7 cellular contexts compared by ENCODE assay signal in genomic region chr5:98775246-98775961, GRCh38. TPM values are rescaled to one million over a fixed set of nuclear protein-coding genes. Genes with fewer than 3 reads are reported as not detected.
DNase-seq lines count a peak whose midpoint lies in the region; ATAC-seq and TF ChIP-seq lines count a peak whose summit lies in the region.

No MANE protein-coding gene starts in this region.

- H3K27me3 Mint-ChIP-seq in activated B cell treated with CpG ODN at 0.5 μM for 24 hours: no peaks in the 10 kb centered on the region

- H3K9me3 Mint-ChIP-seq in activated B cell treated with CpG ODN at 0.5 μM for 24 hours: no peaks in the 10 kb centered on the region

- peak overlapping the region; percentile 93 for H3K27ac ChIP-seq in hepatocyte
- H3K27ac ChIP-seq in skeletal muscle tissue (ENCODE audit: low read depth, low read length): peak overlapping the region; percentile 86

- H3K4me3 ChIP-seq in hepatocyte: peak overlapping the region; percentile 69
- H3K4me3 ChIP-seq in skeletal muscle tissue (ENCODE audit: low read length in 3 of 3): peak overlapping the region; percentile 30 to 92 (median 82)

- intact Hi-C loops in activated B cell treated with CpG ODN at 0.5 μM for 24 hours (cut with micrococcal nuclease): no loop called here

- H4K20me1 ChIP-seq in hepatocyte (ENCODE audit: insufficient read depth, poor library complexity, severe bottlenecking): peaks cover 46% of the 10 kb centered on the region

- CTCF ChIA-PET in activated B cell treated with CpG ODN at 0.5 μM for 24 hours (lab: Charles Lee): interaction anchor here (2.2 kb wide), 1 partner anchor 21 kb away, joined by 5 read pairs; no protein-coding TSS in a partner anchor

- H3K27me3 ChIP-seq in hepatocyte (no peaks in the 10 kb centered on the region), skeletal muscle tissue (ENCODE audit: control insufficient read depth in 3 of 3, insufficient read depth in 3 of 3, low read length in 3 of 3) (no peaks in the 10 kb centered on the region)

- peaks cover 14% of the 10 kb centered on the region for H3K4me1 ChIP-seq in hepatocyte (ENCODE audit: insufficient read depth)
- peaks cover 26 to 48% (median 37%) of the 10 kb centered on the region in 3 donors for H3K4me1 ChIP-seq in skeletal muscle tissue (ENCODE audit: control insufficient read depth in 3 of 3, insufficient read depth in 3 of 3, low read length in 3 of 3)

- peak overlapping the region; percentile 92 for H3K27ac Mint-ChIP-seq in activated B cell treated with CpG ODN at 0.5 μM for 24 hours

- peaks cover 57% of the 10 kb centered on the region for H3K79me2 ChIP-seq in hepatocyte

- no peak for TF ChIP-seq CTCF in activated B cell treated with CpG ODN at 0.5 μM for 24 hours (IDR thresholded peaks at IDR 0.05)
- TF ChIP-seq CTCF in hepatocyte (IDR thresholded peaks at IDR 0.05; ENCODE audit: poor library complexity): no peak

- H3K4me3 Mint-ChIP-seq in activated B cell treated with CpG ODN at 0.5 μM for 24 hours: peak overlapping the region; percentile 96

- peak; percentile 31 for DNase-seq in HCEC 1CT
- DNase-seq in activated B cell treated with CpG ODN at 0.5 μM for 24 hours: no peak
- no peak for DNase-seq in hepatocyte (ENCODE audit: low spot score)
- DNase-seq in NCI-H446 treated with DMSO at 0.1 percent for 48 hours (lab: John Stamatoyannopoulos, UW): no peak

- H3K9me3 ChIP-seq in hepatocyte (ENCODE audit: low read depth) (no peaks in the 10 kb centered on the region), skeletal muscle tissue (ENCODE audit: control insufficient read depth in 3 of 3, low read length in 3 of 3) (no peaks in the 10 kb centered on the region)

- POLR2A ChIA-PET in activated B cell treated with CpG ODN at 0.5 μM for 24 hours (lab: Charles Lee): interaction anchor here (0.7 to 1.2 kb wide), 2 partner anchors 174 to 1592 kb away, joined by 3 to 4 read pairs; partner anchors contain the start of gene RIOK2

- 42% methylated on average over 12 of the region's 12 CpGs for WGBS in hepatocyte (ENCODE audit: low lambda C conversion rate, missing lambda C conversion rate)

- peaks cover 18% of the 10 kb centered on the region for H3K36me3 Mint-ChIP-seq in activated B cell treated with CpG ODN at 0.5 μM for 24 hours (ENCODE audit: low read depth)

- peak overlapping the region; percentile 62 to 91 (median 83) for H3K9ac ChIP-seq in skeletal muscle tissue (ENCODE audit: low read depth in 1 of 3, low read length in 3 of 3)

- ATAC-seq in activated B cell treated with CpG ODN at 0.5 μM for 24 hours (ENCODE audit: low read depth) (no peak), GM21717 (IDR thresholded peaks at IDR 0.05; ENCODE audit: unreplicated experiment) (no peak), GM18867 (IDR thresholded peaks at IDR 0.05; ENCODE audit: unreplicated experiment) (no peak)

- peak overlapping the region; percentile 84 for H3K4me2 ChIP-seq in hepatocyte

- peaks cover 49% of the 10 kb centered on the region for H3K4me1 Mint-ChIP-seq in activated B cell treated with CpG ODN at 0.5 μM for 24 hours

- no peak overlapping the region for H2AFZ ChIP-seq in hepatocyte

- no peaks in the 10 kb centered on the region for H3K9me2 ChIP-seq in hepatocyte (replicated peaks; ENCODE audit: insufficient read depth)

- H3K36me3 ChIP-seq in hepatocyte (replicated peaks; ENCODE audit: insufficient read depth, low read depth) (no peaks in the 10 kb centered on the region), skeletal muscle tissue (ENCODE audit: control insufficient read depth in 3 of 3, insufficient read depth in 3 of 3, low read length in 3 of 3) (peaks cover 0 to 5% (median 4%) of the 10 kb centered on the region in 3 donors)

RNA-seq across cellular contexts. Expression of gene RGMB, which starts 1.9 kb away (rescaled TPM):
- total RNA-seq in activated B cell treated with CpG ODN at 0.5 μM for 24 hours (12.7 and 13.8 TPM in 2 replicates), hepatocyte (10.5 and 11.6 TPM in 2 replicates), skeletal muscle tissue (29.7 TPM)
- 6.8 and 8.4 TPM in 2 replicates for polyA plus RNA-seq in hepatocyte
